In genomic region chr3:138974467-138974866, GRCh38 we compare ENCODE assay signal across 1 cellular context.
TF ChIP-seq lines count a peak whose summit lies in the region.

No MANE protein-coding gene starts in this region.

TF ChIP-seq in A549, 52 proteins besides CTCF, POLR2A, EP300 and RAD21 (continued from another document):
- TF ChIP-seq HMGXB4 (CRISPR knock-in tag; IDR thresholded peaks at IDR 0.05; ENCODE audit: borderline replicate concordance) (no peak), NPAS2 (CRISPR knock-in tag; IDR thresholded peaks at IDR 0.05; ENCODE audit: borderline replicate concordance) (no peak), ZFP36 (IDR thresholded peaks at IDR 0.05; ENCODE audit: borderline replicate concordance, partially characterized antibody) (no peak)
